ENCODE assay signal across 25 cellular contexts in the genomic region with DNA sequence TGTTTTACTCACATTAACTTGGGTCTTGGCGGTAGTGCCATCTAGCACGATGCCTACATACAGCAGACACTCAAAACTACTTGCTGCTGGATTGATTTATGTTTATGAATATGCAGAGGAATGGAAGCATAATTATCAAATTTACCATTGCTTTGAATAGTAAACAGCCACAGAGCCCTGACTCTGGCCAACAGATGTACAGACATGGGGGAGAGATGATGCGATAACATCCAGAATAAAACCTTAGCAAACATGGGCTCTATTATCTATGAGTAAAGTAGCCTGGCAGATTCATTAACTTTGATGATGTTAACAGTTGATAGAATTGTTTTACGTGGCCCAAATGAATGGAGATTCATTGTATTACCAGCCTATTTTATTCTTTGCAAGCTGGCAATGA.
"Had no signal": no experiment of that assay in that cellular context is flagged by ENCODE, and none has a peak within 500 bp of the region (broad histone marks: within the 10 kb centered on the region; RNA-seq: fewer than 3 reads in every experiment).

No MANE protein-coding gene starts in this region.

- H3K4me3 ChIP-seq: stomach, suprapubic skin, testis, thoracic aorta, thyroid gland, tibial artery, tibial nerve, transverse colon, upper lobe of left lung, upper lobe of right lung, uterus had no signal

- FAIRE-seq: urothelium cell line had no signal

- ATAC-seq: stimulated activated effector memory CD8-positive, alpha-beta T cell treated with anti-CD3 and anti-CD28 coated beads, Interleukin-12 subunit alpha, Interleukin-12 subunit beta, amount 100 ng/mL, for 72 hours; stimulated activated naive B cell treated with anti-CD40 and anti-IgM and Interleukin-4, amounts not matched to agents 10 μg/mL and 1 μg/mL and 100 μg/mL, for 72 hours; stimulated activated naive CD8-positive, alpha-beta T cell treated with anti-CD3 and anti-CD28 coated beads, Interleukin-15, amount 100 ng/mL, for 72 hours; stimulated activated naive CD8-positive, alpha-beta T cell treated with anti-CD3 and anti-CD28 coated beads, Interleukin-15, Interleukin-2, amounts not matched to agents 100 U/mL and 50 U/mL, for 24 hours; upper lobe of right lung had no signal

- DNase-seq: stimulated activated CD4-positive, alpha-beta T cell treated with anti-CD3 and anti-CD28 coated beads, Interleukin-2, amount 100 ng/mL, for 48 hours; stimulated activated CD4-positive, alpha-beta T cell treated with anti-CD3 and anti-CD28 coated beads, Interleukin-4, amount 100 ng/mL, for 1 hour; stimulated activated CD4-positive, alpha-beta T cell treated with anti-CD3 and anti-CD28 coated beads, Interleukin-4, amount 100 ng/mL, for 24 hours; stimulated activated CD4-positive, alpha-beta T cell treated with anti-CD3 and anti-CD28 coated beads, Interleukin-4, amount 100 ng/mL, for 4 hours; stimulated activated CD8-positive, alpha-beta memory T cell treated with anti-CD3 and anti-CD28 coated beads, Interleukin-4, amount 100 ng/mL, for 48 hours; stimulated activated naive B cell treated with anti-CD40 and anti-IgM and Interleukin-4, amounts not matched to agents 10 μg/mL and 1 μg/mL and 100 μg/mL, for 72 hours; stimulated activated naive CD4-positive, alpha-beta T cell; stimulated activated naive CD4-positive, alpha-beta T cell treated with Interleukin-2 at 50 U/mL for 16 hours; stimulated activated naive CD8-positive, alpha-beta T cell treated with anti-CD3 and anti-CD28 coated beads, Interleukin-15, amount 100 ng/mL, for 72 hours; stimulated activated naive CD8-positive, alpha-beta T cell treated with anti-CD3 and anti-CD28 coated beads, Interleukin-15, Interleukin-2, amounts not matched to agents 100 U/mL and 50 U/mL, for 24 hours; stomach; substantia nigra; testis; thyroid gland; tibial artery; transverse colon; trophoblast cell; upper lobe of left lung; upper lobe of right lung; uterus had no signal

- H3K9me3 ChIP-seq: stomach, suprapubic skin, testis, thoracic aorta, thyroid gland, tibial artery, tibial nerve, transverse colon, upper lobe of left lung, upper lobe of right lung, uterus had no signal

- H3K4me1 ChIP-seq: stomach, suprapubic skin, testis, thyroid gland, tibial artery, tibial nerve, transverse colon, upper lobe of left lung, upper lobe of right lung, uterus had no signal

- H3K36me3 ChIP-seq: stomach, suprapubic skin, thoracic aorta, thyroid gland, tibial artery, tibial nerve, transverse colon, upper lobe of left lung, upper lobe of right lung, uterus had no signal

- H3K27me3 ChIP-seq: stomach, suprapubic skin, testis, thyroid gland, tibial artery, tibial nerve, transverse colon, upper lobe of left lung, upper lobe of right lung, uterus had no signal

- H3K27ac ChIP-seq: stomach, suprapubic skin, testis, thoracic aorta, thyroid gland, tibial artery, tibial nerve, transverse colon, upper lobe of left lung, upper lobe of right lung, uterus had no signal
